ENCODE assay signal across 5 cellular contexts in the genomic region with DNA sequence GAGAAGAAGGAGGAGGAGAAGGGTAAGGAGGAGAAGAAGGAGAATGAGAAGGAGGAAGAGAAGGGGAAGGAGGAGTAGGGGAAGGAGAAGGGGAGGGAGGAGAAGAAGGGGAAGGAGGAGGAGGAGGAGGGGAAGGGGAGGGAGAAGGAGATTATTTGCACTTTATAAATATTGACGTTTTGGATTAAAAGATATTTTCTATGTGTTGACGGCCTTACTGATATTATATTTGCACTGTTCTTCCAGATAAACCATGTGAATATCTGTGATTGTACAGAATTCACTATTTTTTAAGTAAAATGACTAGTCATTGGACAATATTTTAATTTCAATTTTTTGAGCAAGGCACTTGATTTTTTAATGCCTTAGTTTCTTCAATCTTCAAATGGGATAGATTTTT.
"Had no signal": no experiment of that assay in that cellular context is flagged by ENCODE, and none has a peak within 500 bp of the region (broad histone marks: within the 10 kb centered on the region; RNA-seq: fewer than 3 reads in every experiment).

No MANE protein-coding gene starts in this region.

- DNase-seq: KBM-7, KG1 had no signal

- FAIRE-seq: HTR-8/SVneo had no signal

- H3K27ac ChIP-seq: HL-60, KMS-11 had no signal

- H3K4me2 ChIP-seq: KMS-11 had no signal

- H3K9ac ChIP-seq: KMS-11 had no signal
